7 cellular contexts compared by ENCODE assay signal in genomic region chr9:96651626-96652025, GRCh38. TPM values are rescaled to one million over a fixed set of nuclear protein-coding genes. Genes with fewer than 3 reads are reported as not detected.
DNase-seq lines count a peak whose midpoint lies in the region; TF ChIP-seq lines count a peak whose summit lies in the region.

No MANE protein-coding gene starts in this region.

- H3K4me3 ChIP-seq in GM06990 (replicated peaks; ENCODE audit: low read depth, low read length): no peak overlapping the region
- H3K4me3 ChIP-seq in MM.1S (ENCODE audit: low read length): no peak overlapping the region
- H3K4me3 ChIP-seq in astrocyte of the spinal cord (ENCODE audit: low read depth, low read length): no peak overlapping the region
- no peak overlapping the region for H3K4me3 ChIP-seq in neural cell (ENCODE audit: low read length)
- H3K4me3 ChIP-seq in MG63: no peak overlapping the region

- H2AFZ ChIP-seq in MM.1S (ENCODE audit: low read length): no peak overlapping the region
- H2AFZ ChIP-seq in neural cell (ENCODE audit: low read depth, low read length): no peak overlapping the region

- no peaks in the 10 kb centered on the region for H3K4me1 ChIP-seq in MM.1S (ENCODE audit: low read length)

- TF ChIP-seq CTCF in GM06990 (IDR thresholded peaks at IDR 0.05; ENCODE audit: insufficient read depth, low read length, poor library complexity, severe bottlenecking) (peak; percentile 45), MM.1S (IDR thresholded peaks at IDR 0.05; ENCODE audit: low read length) (peak; percentile 45), astrocyte of the spinal cord (IDR thresholded peaks at IDR 0.05; ENCODE audit: low read depth, low read length) (peak; percentile 63), neural cell (IDR thresholded peaks at IDR 0.05; ENCODE audit: poor library complexity, severe bottlenecking) (peak; percentile 75)

- DNase-seq in GM06990 (ENCODE audit: extremely low read depth, insufficient read length) (no peak), MM.1S (peak; percentile 17), astrocyte of the spinal cord (ENCODE audit: low read depth, low spot score) (peak; percentile 36), DMS79 (lab: John Stamatoyannopoulos, UW) (no peak), MG63 (no peak), HEK293T (ENCODE audit: extremely low spot score) (no peak)

- H4K20me1 ChIP-seq in MM.1S (ENCODE audit: insufficient read depth, low read length) (no peaks in the 10 kb centered on the region), neural cell (ENCODE audit: insufficient read depth) (no peaks in the 10 kb centered on the region)

- no peaks in the 10 kb centered on the region for H3F3A ChIP-seq in MM.1S (ENCODE audit: insufficient read depth, low read length)
- H3F3A ChIP-seq in neural cell (ENCODE audit: insufficient read depth, low read length, poor library complexity, severe bottlenecking): no peaks in the 10 kb centered on the region

- in situ Hi-C loops in astrocyte of the spinal cord (cut with HindIII; ENCODE audit: low sequenced_read_pairs): no loop called here

- no peak overlapping the region for H3K4me2 ChIP-seq in MM.1S (ENCODE audit: low read depth, low read length)
- H3K4me2 ChIP-seq in neural cell (ENCODE audit: low read length): no peak overlapping the region

- 0 out of 2 replicates have a peak, but pooled peaks cover 1% of the 10 kb centered on the region for H3K36me3 ChIP-seq in GM06990 (ENCODE audit: control insufficient read depth, insufficient read depth, low read length)
- no peaks in the 10 kb centered on the region for H3K36me3 ChIP-seq in MM.1S (replicated peaks; ENCODE audit: insufficient read depth, low read length)
- H3K36me3 ChIP-seq in neural cell (ENCODE audit: insufficient read depth, low read length): no peaks in the 10 kb centered on the region
- peaks cover 36% of the 10 kb centered on the region for H3K36me3 ChIP-seq in MG63

- H3K9me3 ChIP-seq in MM.1S (replicated peaks; ENCODE audit: insufficient read depth, low read length): no peaks in the 10 kb centered on the region
- no peaks in the 10 kb centered on the region for H3K9me3 ChIP-seq in neural cell (ENCODE audit: low read length)
- no peaks in the 10 kb centered on the region for H3K9me3 ChIP-seq in MG63

- H3K27ac ChIP-seq in MM.1S (ENCODE audit: low read length) (no peak overlapping the region), neural cell (ENCODE audit: low read length) (no peak overlapping the region)

- H3K79me2 ChIP-seq in MM.1S (ENCODE audit: low read length): no peaks in the 10 kb centered on the region
- no peaks in the 10 kb centered on the region for H3K79me2 ChIP-seq in neural cell (replicated peaks; ENCODE audit: insufficient read depth, low read length)

- POLR2A ChIA-PET in HEK293T (lab: Yijun Ruan, JAX): no interaction called here

- H3K9ac ChIP-seq in MM.1S (ENCODE audit: low read length): no peak overlapping the region
- no peak overlapping the region for H3K9ac ChIP-seq in neural cell (ENCODE audit: low read length)

- TF ChIP-seq EP300 in neural cell (conservative IDR thresholded peaks at IDR 0.05; ENCODE audit: poor library complexity, severe bottlenecking): no peak

- TF ChIP-seq RAD21 in neural cell (conservative IDR thresholded peaks at IDR 0.05): peak; percentile 78

- H3K27me3 ChIP-seq in GM06990 (replicated peaks; ENCODE audit: control insufficient read depth, insufficient read depth, low read length) (no peaks in the 10 kb centered on the region), MM.1S (replicated peaks; ENCODE audit: insufficient read depth, low read length) (no peaks in the 10 kb centered on the region), neural cell (ENCODE audit: insufficient read depth, low read depth, low read length) (peaks cover 16% of the 10 kb centered on the region), MG63 (no peaks in the 10 kb centered on the region)

- no peaks in the 10 kb centered on the region for H3K9me2 ChIP-seq in MM.1S (replicated peaks; ENCODE audit: insufficient read depth, low read length)
- no peaks in the 10 kb centered on the region for H3K9me2 ChIP-seq in neural cell (ENCODE audit: insufficient read depth, low read length)

- CTCF ChIA-PET in HEK293T (lab: Yijun Ruan, JAX): no interaction called here

TF ChIP-seq in neural cell, 6 proteins besides CTCF, POLR2A, EP300 and RAD21:
- peak; percentile 70 for TF ChIP-seq SMC3 (conservative IDR thresholded peaks at IDR 0.05; ENCODE audit: poor library complexity)
- TF ChIP-seq MXI1 (conservative IDR thresholded peaks at IDR 0.05; ENCODE audit: poor library complexity, severe bottlenecking): no peak

TF ChIP-seq in HEK293T, 16 proteins besides CTCF, POLR2A, EP300 and RAD21:
- TF ChIP-seq HDGF (IDR thresholded peaks at IDR 0.05; ENCODE audit: borderline replicate concordance) (no peak), FOXM1 (IDR thresholded peaks at IDR 0.05; ENCODE audit: borderline replicate concordance) (no peak), BHLHE40 (IDR thresholded peaks at IDR 0.05; ENCODE audit: borderline replicate concordance) (no peak), ELF4 (IDR thresholded peaks at IDR 0.05) (no peak), NFRKB (IDR thresholded peaks at IDR 0.05) (no peak), SP1 (IDR thresholded peaks at IDR 0.05) (no peak), ARNT (IDR thresholded peaks at IDR 0.05) (no peak), CTBP1 (IDR thresholded peaks at IDR 0.05; ENCODE audit: borderline replicate concordance) (no peak), L3MBTL2 (conservative IDR thresholded peaks at IDR 0.05) (no peak)

RNA-seq across cellular contexts. Expression of gene PRXL2C, which starts 3.5 kb away (rescaled TPM):
- polyA plus RNA-seq in neural cell: 0.12 and 0.14 TPM in 2 replicates
- polyA minus RNA-seq in neural cell: 0.23 and 0.24 TPM in 2 replicates
- 15.6 and 20.3 TPM in 2 replicates for total RNA-seq in MG63 (2014; rRNA removed; shearing (Covaris generic); ENCODE audit: low replicate concordance)

RNA-seq across cellular contexts. Expression of gene CDC14B, which starts 32.0 kb away (rescaled TPM):
- polyA plus RNA-seq in neural cell: 5.8 and 7.0 TPM in 2 replicates
- 34.4 and 42.4 TPM in 2 replicates for polyA minus RNA-seq in neural cell
- 4.0 and 14.8 TPM in 2 replicates for total RNA-seq in MG63 (2014; rRNA removed; shearing (Covaris generic); ENCODE audit: low replicate concordance)

Comparison
In these comparisons a context has a peak if more than half of its experiments do, and no peak if none do; other contexts are left out.
1. DNase-seq: peak in MM.1S (single experiment) and astrocyte of the spinal cord (single experiment); none in GM06990 (single experiment), DMS79 (single experiment), MG63 (single experiment) and HEK293T (single experiment).
2. Peak in every context shown above with its lines, with median percentiles within 50 percentile points of each other: CTCF ChIP-seq.